In genomic region chr5:59840200-59840601, GRCh38 we compare ENCODE assay signal across 14 cellular contexts. TPM values are rescaled to one million over a fixed set of nuclear protein-coding genes. Genes with fewer than 3 reads are reported as not detected.
DNase-seq lines count a peak whose midpoint lies in the region; TF ChIP-seq lines count a peak whose summit lies in the region.
"Had no signal": no experiment of that assay in that cellular context is flagged by ENCODE, and none has a peak within 500 bp of the region (broad histone marks: within the 10 kb centered on the region; RNA-seq: fewer than 3 reads in every experiment).

No MANE protein-coding gene starts in this region.

- H3K36me3 Mint-ChIP-seq in activated naive CD4-positive, alpha-beta T cell treated with anti-CD3 and anti-CD28 coated beads for 36 hours (ENCODE audit: low read depth) = no peaks in the 10 kb centered on the region
- H3K36me3 Mint-ChIP-seq: activated naive CD4-positive, alpha-beta T cell treated with anti-CD3 and anti-CD28 coated beads, Interleukin-2, amount 50 U/mL, for 24 hours; stimulated activated naive B cell treated with anti-CD40 and anti-IgM and Interleukin-4, amounts not matched to agents 10 μg/mL and 1 μg/mL and 100 μg/mL, for 72 hours had no signal

- CTCF ChIA-PET in activated naive CD4-positive, alpha-beta T cell treated with anti-CD3 and anti-CD28 coated beads for 36 hours (lab: Charles Lee) = no interaction called here

- H2AK5ac ChIP-seq in neuronal stem cell (ENCODE audit: low read depth, low read length) = no peak overlapping the region

- H2BK120ac ChIP-seq in neuronal stem cell (ENCODE audit: low read depth, low read length) = no peak overlapping the region

- H2AFZ ChIP-seq in neuronal stem cell (ENCODE audit: low read length) = no peak overlapping the region

- TF ChIP-seq CTCF in C4-2B (conservative IDR thresholded peaks at IDR 0.05) (no peak), prostate gland (IDR thresholded peaks at IDR 0.05) (no peak)

- no peak overlapping the region for H3K23ac ChIP-seq in neuronal stem cell (ENCODE audit: low read depth, low read length, poor library complexity)

- no CpG with 5 or more reads among the region's 3 CpGs for WGBS in neuronal stem cell (ENCODE audit: extremely low coverage in 2 of 2, insufficient read length in 2 of 2, insufficient replicate concordance in 1 of 2), 2 donors
- 44% methylated on average over 3 of the region's 3 CpGs for WGBS in prostate gland

- H3K79me1 ChIP-seq in neuronal stem cell (ENCODE audit: low read depth, low read length) = no peaks in the 10 kb centered on the region

- H3K4me3 ChIP-seq in adipocyte (ENCODE audit: low read length) = no peak overlapping the region
- no peak overlapping the region for H3K4me3 ChIP-seq in neuronal stem cell (ENCODE audit: low read length in 2 of 2)
- H3K4me3 ChIP-seq in prostate gland = no peak overlapping the region

- no peak overlapping the region for H4K8ac ChIP-seq in neuronal stem cell (ENCODE audit: low read depth, low read length)

- H3K27ac ChIP-seq in C4-2B (peak overlapping the region; percentile 33; the same call in 1 of the 2 replicates), neuronal stem cell (replicated peaks; ENCODE audit: low read length) (no peak overlapping the region), prostate gland (no peak overlapping the region)

- no peak overlapping the region for H3K27ac Mint-ChIP-seq in activated naive CD4-positive, alpha-beta T cell treated with anti-CD3 and anti-CD28 coated beads for 36 hours
- H3K27ac Mint-ChIP-seq: activated naive CD4-positive, alpha-beta T cell treated with anti-CD3 and anti-CD28 coated beads, Interleukin-2, amount 50 U/mL, for 24 hours; stimulated activated naive B cell treated with anti-CD40 and anti-IgM and Interleukin-4, amounts not matched to agents 10 μg/mL and 1 μg/mL and 100 μg/mL, for 72 hours had no signal

- peaks cover 12% of the 10 kb centered on the region for H3K27me3 Mint-ChIP-seq in activated naive CD4-positive, alpha-beta T cell treated with anti-CD3 and anti-CD28 coated beads for 36 hours (ENCODE audit: low read depth)
- H3K27me3 Mint-ChIP-seq: stimulated activated naive B cell treated with anti-CD40 and anti-IgM and Interleukin-4, amounts not matched to agents 10 μg/mL and 1 μg/mL and 100 μg/mL, for 72 hours had no signal

- H3K9ac ChIP-seq in adipocyte (ENCODE audit: low read length) (no peak overlapping the region), neuronal stem cell (ENCODE audit: low read depth, low read length, poor library complexity) (no peak overlapping the region)

- no peak overlapping the region for H3K4ac ChIP-seq in neuronal stem cell (ENCODE audit: low read length)

- H3K14ac ChIP-seq in neuronal stem cell (ENCODE audit: low read length) = no peak overlapping the region

- no peak overlapping the region for H3K18ac ChIP-seq in neuronal stem cell (ENCODE audit: low read length)

- no peak overlapping the region for H2BK5ac ChIP-seq in neuronal stem cell (ENCODE audit: low read length)

- intact Hi-C loops in activated naive CD4-positive, alpha-beta T cell treated with anti-CD3 and anti-CD28 coated beads for 36 hours (cut with micrococcal nuclease) = no loop called here
- intact Hi-C loops in prostate gland (cut with DNase I) = no loop called here

- H3K4me3 Mint-ChIP-seq in activated naive CD4-positive, alpha-beta T cell treated with anti-CD3 and anti-CD28 coated beads for 36 hours = no peak overlapping the region
- H3K4me3 Mint-ChIP-seq: activated naive CD4-positive, alpha-beta T cell treated with anti-CD3 and anti-CD28 coated beads, Interleukin-2, amount 50 U/mL, for 24 hours; stimulated activated naive B cell treated with anti-CD40 and anti-IgM and Interleukin-4, amounts not matched to agents 10 μg/mL and 1 μg/mL and 100 μg/mL, for 72 hours had no signal

- H3K4me2 ChIP-seq in neuronal stem cell (ENCODE audit: insufficient read depth, low read length, poor library complexity, severe bottlenecking) = no peak overlapping the region

- peaks cover 5% of the 10 kb centered on the region for H3K4me1 ChIP-seq in adipocyte (ENCODE audit: control insufficient read depth, insufficient read depth, low read length)
- peaks cover 0 to 3% of the 10 kb centered on the region in 2 donors for H3K4me1 ChIP-seq in neuronal stem cell (ENCODE audit: control insufficient read depth in 2 of 2, insufficient read depth in 1 of 2, low read depth in 1 of 2, low read length in 2 of 2)
- H3K4me1 ChIP-seq in prostate gland (replicated peaks) = no peaks in the 10 kb centered on the region

- TF ChIP-seq POLR2A in prostate gland (IDR thresholded peaks at IDR 0.05) = no peak

- no peaks in the 10 kb centered on the region for H3K4me1 Mint-ChIP-seq in activated naive CD4-positive, alpha-beta T cell treated with anti-CD3 and anti-CD28 coated beads for 36 hours (ENCODE audit: low read depth)
- H3K4me1 Mint-ChIP-seq: activated naive CD4-positive, alpha-beta T cell treated with anti-CD3 and anti-CD28 coated beads, Interleukin-2, amount 50 U/mL, for 24 hours; stimulated activated naive B cell treated with anti-CD40 and anti-IgM and Interleukin-4, amounts not matched to agents 10 μg/mL and 1 μg/mL and 100 μg/mL, for 72 hours had no signal

- no peaks in the 10 kb centered on the region for H3K36me3 ChIP-seq in adipocyte (ENCODE audit: control insufficient read depth, insufficient read depth, low read length, severe bottlenecking)
- H3K36me3 ChIP-seq in neuronal stem cell (replicated peaks in 1 of 2; ENCODE audit: control insufficient read depth in 2 of 2, insufficient read depth in 2 of 2, low read length in 2 of 2) = no peaks in the 10 kb centered on the region
- H3K36me3 ChIP-seq in prostate gland = no peaks in the 10 kb centered on the region

- H3K27me3 ChIP-seq in adipocyte (replicated peaks; ENCODE audit: control insufficient read depth, insufficient read depth, low read length) (peaks cover 2% of the 10 kb centered on the region), neuronal stem cell (ENCODE audit: control insufficient read depth in 3 of 3, insufficient read depth in 3 of 3, low read depth in 1 of 3, low read length in 3 of 3) (no peaks in the 10 kb centered on the region), prostate gland (replicated peaks; ENCODE audit: insufficient read depth) (no peaks in the 10 kb centered on the region)

- DNase-seq in HS-5 (ENCODE audit: low read depth) = peak; percentile 36
- peak; percentile 35 for DNase-seq in adipocyte (ENCODE audit: low read depth)
- peak; percentile 93 for DNase-seq in iris pigment epithelial cell (ENCODE audit: low read depth)
- no peak for DNase-seq in activated naive CD4-positive, alpha-beta T cell treated with anti-CD3 and anti-CD28 coated beads for 36 hours
- DNase-seq in neuronal stem cell (ENCODE audit: low spot score) = no peak
- DNase-seq in NCI-H2081 treated with DMSO at 0.1 percent for 48 hours (lab: John Stamatoyannopoulos, UW) = no peak
- DNase-seq in prostate gland (ENCODE audit: low spot score) = no peak
- DNase-seq: NCI-H1436 treated with DMSO at 0.1 percent for 48 hours; NCI-H510A treated with DMSO at 0.1 percent for 48 hours; SIG-M5; stimulated activated CD4-positive, alpha-beta T cell treated with anti-CD3 and anti-CD28 coated beads, Interleukin-4, amount 100 ng/mL, for 4 hours; stimulated activated naive B cell treated with anti-CD40 and anti-IgM and Interleukin-4, amounts not matched to agents 10 μg/mL and 1 μg/mL and 100 μg/mL, for 72 hours had no signal

- H2BK12ac ChIP-seq in neuronal stem cell (ENCODE audit: low read length) = no peak overlapping the region

- H2BK15ac ChIP-seq in neuronal stem cell (ENCODE audit: low read length) = no peak overlapping the region

- no peaks in the 10 kb centered on the region for H3K9me3 Mint-ChIP-seq in activated naive CD4-positive, alpha-beta T cell treated with anti-CD3 and anti-CD28 coated beads for 36 hours
- H3K9me3 Mint-ChIP-seq: activated naive CD4-positive, alpha-beta T cell treated with anti-CD3 and anti-CD28 coated beads, Interleukin-2, amount 50 U/mL, for 24 hours; stimulated activated naive B cell treated with anti-CD40 and anti-IgM and Interleukin-4, amounts not matched to agents 10 μg/mL and 1 μg/mL and 100 μg/mL, for 72 hours had no signal

- no peak overlapping the region for H4K91ac ChIP-seq in neuronal stem cell (ENCODE audit: low read depth, low read length, poor library complexity)

- H3K9me3 ChIP-seq in adipocyte (ENCODE audit: control insufficient read depth, low read length) = no peaks in the 10 kb centered on the region
- H3K9me3 ChIP-seq in neuronal stem cell (replicated peaks in 1 of 2; ENCODE audit: control insufficient read depth in 2 of 2, insufficient read depth in 1 of 2, low read depth in 1 of 2, low read length in 2 of 2) = no peaks in the 10 kb centered on the region
- H3K9me3 ChIP-seq in prostate gland = no peaks in the 10 kb centered on the region

RNA-seq across cellular contexts. Expression of gene PDE4D, which starts 53.3 kb away (rescaled TPM):
- total RNA-seq in activated naive CD4-positive, alpha-beta T cell treated with anti-CD3 and anti-CD28 coated beads for 36 hours = 10 to 100 TPM; 40.5 to 41.2 TPM
- 1.4 TPM for polyA plus RNA-seq in neuronal stem cell (2013, experiment 1 of 2)
- 1.3 TPM for polyA plus RNA-seq in neuronal stem cell (2013, experiment 2 of 2)
- 10 to 100 TPM; 64.2 to 75.6 TPM for total RNA-seq in prostate gland

Comparison
In these comparisons a context has a peak if more than half of its experiments do, and no peak if none do; other contexts are left out.
1. DNase-seq: peak in HS-5 (single experiment), adipocyte (single experiment) and iris pigment epithelial cell (single experiment); none in activated naive CD4-positive, alpha-beta T cell treated with anti-CD3 and anti-CD28 coated beads for 36 hours (single experiment), neuronal stem cell (single experiment), NCI-H2081 treated with DMSO at 0.1 percent for 48 hours (single experiment) and prostate gland (single experiment).